Comparison of ENCODE assay signal across 1 cellular context in the genomic region with DNA sequence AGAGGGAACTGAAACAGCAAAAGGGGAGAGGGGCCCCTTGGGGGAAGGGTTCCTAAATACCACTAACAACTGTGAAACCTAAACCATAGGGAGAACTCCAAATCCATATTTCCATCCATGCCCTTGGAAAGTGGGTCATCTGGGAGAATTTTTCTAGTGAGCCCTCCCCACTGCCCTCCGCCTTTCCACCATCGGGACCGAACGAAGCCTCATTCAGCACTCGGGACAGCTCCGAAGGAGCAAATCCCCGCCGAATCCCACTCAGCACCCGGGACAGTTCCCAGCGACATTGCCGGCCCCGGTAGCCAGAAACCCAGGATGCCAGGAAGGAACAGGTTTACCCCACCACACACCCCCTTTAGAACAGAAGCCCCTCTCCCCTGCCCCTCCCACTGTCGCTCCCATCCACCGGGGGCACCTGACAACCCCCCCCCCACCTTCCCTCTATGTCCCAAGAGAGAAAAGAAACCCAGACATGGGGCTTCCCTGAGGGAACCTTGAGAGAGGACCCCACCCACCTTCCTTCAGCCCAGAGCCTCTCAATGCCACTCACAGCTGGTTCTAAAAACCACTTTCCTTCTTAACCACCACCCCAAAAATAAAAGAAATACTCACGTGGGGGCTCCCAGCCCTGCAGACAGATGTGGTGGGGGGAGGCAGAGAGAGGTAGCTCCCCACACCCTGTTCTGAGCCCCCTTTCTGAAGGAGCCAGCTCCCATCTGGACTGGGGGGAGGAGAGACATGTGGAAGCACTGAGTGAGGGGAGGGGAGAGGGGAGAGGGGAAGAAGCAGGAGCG.
A peak's percentile ranks its signal among the peaks of the same experiment; 100 is the strongest.
TF ChIP-seq lines count a peak whose summit lies in the region.

No MANE protein-coding gene starts in this region.

TF ChIP-seq in Ishikawa, 13 proteins besides CTCF, POLR2A, EP300 and RAD21 (continued from another document):
- TF ChIP-seq, protein P1, sequence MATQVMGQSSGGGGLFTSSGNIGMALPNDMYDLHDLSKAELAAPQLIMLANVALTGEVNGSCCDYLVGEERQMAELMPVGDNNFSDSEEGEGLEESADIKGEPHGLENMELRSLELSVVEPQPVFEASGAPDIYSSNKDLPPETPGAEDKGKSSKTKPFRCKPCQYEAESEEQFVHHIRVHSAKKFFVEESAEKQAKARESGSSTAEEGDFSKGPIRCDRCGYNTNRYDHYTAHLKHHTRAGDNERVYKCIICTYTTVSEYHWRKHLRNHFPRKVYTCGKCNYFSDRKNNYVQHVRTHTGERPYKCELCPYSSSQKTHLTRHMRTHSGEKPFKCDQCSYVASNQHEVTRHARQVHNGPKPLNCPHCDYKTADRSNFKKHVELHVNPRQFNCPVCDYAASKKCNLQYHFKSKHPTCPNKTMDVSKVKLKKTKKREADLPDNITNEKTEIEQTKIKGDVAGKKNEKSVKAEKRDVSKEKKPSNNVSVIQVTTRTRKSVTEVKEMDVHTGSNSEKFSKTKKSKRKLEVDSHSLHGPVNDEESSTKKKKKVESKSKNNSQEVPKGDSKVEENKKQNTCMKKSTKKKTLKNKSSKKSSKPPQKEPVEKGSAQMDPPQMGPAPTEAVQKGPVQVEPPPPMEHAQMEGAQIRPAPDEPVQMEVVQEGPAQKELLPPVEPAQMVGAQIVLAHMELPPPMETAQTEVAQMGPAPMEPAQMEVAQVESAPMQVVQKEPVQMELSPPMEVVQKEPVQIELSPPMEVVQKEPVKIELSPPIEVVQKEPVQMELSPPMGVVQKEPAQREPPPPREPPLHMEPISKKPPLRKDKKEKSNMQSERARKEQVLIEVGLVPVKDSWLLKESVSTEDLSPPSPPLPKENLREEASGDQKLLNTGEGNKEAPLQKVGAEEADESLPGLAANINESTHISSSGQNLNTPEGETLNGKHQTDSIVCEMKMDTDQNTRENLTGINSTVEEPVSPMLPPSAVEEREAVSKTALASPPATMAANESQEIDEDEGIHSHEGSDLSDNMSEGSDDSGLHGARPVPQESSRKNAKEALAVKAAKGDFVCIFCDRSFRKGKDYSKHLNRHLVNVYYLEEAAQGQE (IDR thresholded peaks at IDR 0.05; ENCODE audit: low read depth): peak; percentile 96
- TF ChIP-seq YY1 (IDR thresholded peaks at IDR 0.05; ENCODE audit: low read depth) (peak; percentile 62; the same call in 1 of the 2 replicates), FOXM1 (IDR thresholded peaks at IDR 0.05; ENCODE audit: borderline replicate concordance, low read depth) (no peak), TAF1 (IDR thresholded peaks at IDR 0.05; ENCODE audit: low read depth) (no peak), CREB1 (IDR thresholded peaks at IDR 0.05; ENCODE audit: low read depth) (0 out of 2 replicates have a peak, but pooled peaks have one; percentile 18), CEBPB (IDR thresholded peaks at IDR 0.05) (no peak), NFIC (IDR thresholded peaks at IDR 0.05) (no peak)
TF ChIP-seq in Ishikawa: peak in this region for 5.
